Comparison of ENCODE assay signal across 15 cellular contexts in the genomic region with DNA sequence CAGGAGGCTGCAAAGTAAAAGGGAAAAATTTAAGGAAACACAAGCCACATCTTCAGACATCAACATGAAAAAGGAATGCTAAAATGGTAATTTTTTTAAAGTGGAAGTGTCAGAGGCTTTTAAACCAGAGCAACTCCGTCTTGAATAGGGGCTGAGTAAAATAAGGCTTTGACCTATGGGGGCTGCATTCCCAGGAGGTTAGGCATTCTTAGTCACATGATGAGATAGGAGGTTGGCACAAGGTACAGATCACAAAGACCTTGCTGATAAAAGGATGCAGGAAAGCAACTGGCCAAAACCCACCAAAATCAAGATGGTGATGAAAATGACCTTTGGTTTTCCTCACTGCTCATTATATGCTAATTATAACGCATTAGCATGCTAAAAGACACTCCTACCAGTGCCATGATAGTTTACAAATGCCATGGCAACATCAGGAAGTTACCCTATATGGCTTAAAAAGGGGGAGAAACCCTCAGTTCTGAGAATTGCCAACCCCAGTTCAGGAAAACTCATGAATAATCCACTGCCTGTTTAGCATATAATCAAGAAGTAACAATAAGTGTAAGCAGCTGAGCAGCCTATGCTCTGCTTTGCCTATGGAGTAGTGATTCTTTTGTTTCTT.
DNase-seq lines count a peak whose midpoint lies in the region; TF ChIP-seq lines count a peak whose summit lies in the region.
"Had no signal": no experiment of that assay in that cellular context is flagged by ENCODE, and none has a peak within 500 bp of the region (broad histone marks: within the 10 kb centered on the region; RNA-seq: fewer than 3 reads in every experiment).

No MANE protein-coding gene starts in this region.

- H3K9me3 ChIP-seq in NT2/D1 (ENCODE audit: insufficient read depth, low read length): peaks cover 12% of the 10 kb centered on the region; the same call in 1 of the 2 replicates

- H3K4me3 ChIP-seq in NT2/D1 (ENCODE audit: insufficient read length, low read depth) (no peak overlapping the region), dorsolateral prefrontal cortex (no peak overlapping the region)

- H3K27me3 ChIP-seq in NT2/D1 (ENCODE audit: insufficient read depth, insufficient read length): no peaks in the 10 kb centered on the region
- H3K27me3 ChIP-seq in dorsolateral prefrontal cortex: peaks cover 0 to 6% (median 0%) of the 10 kb centered on the region in 45 donors

- H3K4me1 ChIP-seq in NT2/D1 (ENCODE audit: insufficient read depth, insufficient read length): no peaks in the 10 kb centered on the region

- intact Hi-C loops in dorsolateral prefrontal cortex (cut with DNase I): no loop called here

- H3K27ac ChIP-seq in dorsolateral prefrontal cortex: no peak overlapping the region

- DNase-seq in NOMO-1 treated with DMSO at 0.1 percent for 48 hours (lab: John Stamatoyannopoulos, UW; ENCODE audit: unreplicated experiment) (peak; percentile 17), NOMO-1 treated with dmso at 0.1 percent for 144 hours (lab: John Stamatoyannopoulos, UW; ENCODE audit: unreplicated experiment) (no peak), NT2/D1 (ENCODE audit: low read depth, low spot score) (peak; percentile 57), iPS DF 19.7 (ENCODE audit: low read depth, low spot score) (peak; percentile 48), midbrain (lab: John Stamatoyannopoulos, UW) (no peak), dorsolateral prefrontal cortex (no peak), DMS79 (lab: John Stamatoyannopoulos, UW) (no peak), D341Med (ENCODE audit: low spot score) (no peak)
- DNase-seq: 8988T; CD4-positive, CD25-positive, alpha-beta regulatory T cell; COR-L47; KG1; NCI-H1417 treated with DMSO at 0.1 percent for 48 hours; NCI-H187 treated with DMSO at 0.1 percent for 48 hours; NCI-H345 had no signal

- no peak overlapping the region for H3K9ac ChIP-seq in NT2/D1 (ENCODE audit: insufficient read length, low read depth)

- TF ChIP-seq CTCF in dorsolateral prefrontal cortex (IDR thresholded peaks at IDR 0.05 in 54 of 56, conservative IDR thresholded peaks at IDR 0.05 in 2 of 56; ENCODE audit: low read depth in 1 of 56, partially characterized antibody in 56 of 56): no peak

- no peaks in the 10 kb centered on the region for H3K36me3 ChIP-seq in NT2/D1 (ENCODE audit: insufficient read depth, insufficient read length, low read length)

Comparison
In these comparisons a context has a peak if more than half of its experiments do, and no peak if none do; other contexts are left out.
1. DNase-seq: peak in NOMO-1 treated with DMSO at 0.1 percent for 48 hours (single experiment), NT2/D1 (single experiment) and iPS DF 19.7 (single experiment); none in NOMO-1 treated with dmso at 0.1 percent for 144 hours (single experiment), midbrain (single experiment), dorsolateral prefrontal cortex (0 of 10), DMS79 (single experiment) and D341Med (single experiment).